In the genomic region with DNA sequence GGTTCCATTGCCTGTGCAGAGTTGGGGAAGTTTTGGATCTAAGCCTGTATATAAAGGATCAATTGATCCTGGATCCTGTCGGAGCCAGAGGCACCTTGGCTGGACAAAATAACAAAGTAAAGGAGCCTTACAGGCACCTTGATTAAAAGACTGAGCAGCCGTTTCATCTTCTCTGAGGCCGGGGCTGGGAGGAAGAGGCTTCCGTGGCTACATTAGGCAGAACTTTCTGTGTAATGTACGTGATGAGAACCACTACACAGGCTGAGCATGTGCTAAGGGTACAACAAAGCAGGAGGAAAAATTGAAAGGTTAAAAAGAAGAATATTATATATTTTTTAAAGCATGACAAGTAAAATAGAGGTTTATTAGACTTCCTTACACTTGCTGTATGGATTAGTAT, we compare ENCODE assay signal across 17 cellular contexts. TPM values are rescaled to one million over a fixed set of nuclear protein-coding genes. Genes with fewer than 3 reads are reported as not detected.
"Had no signal": no experiment of that assay in that cellular context is flagged by ENCODE, and none has a peak within 500 bp of the region (broad histone marks: within the 10 kb centered on the region; RNA-seq: fewer than 3 reads in every experiment).

No MANE protein-coding gene starts in this region.

- ATAC-seq: activated CD4-positive, CD25-positive, alpha-beta regulatory T cell treated with anti-CD3 and anti-CD28 coated beads, Interleukin-2, amount 50 U/mL, for 24 hours; activated CD8-positive, alpha-beta memory T cell treated with anti-CD3 and anti-CD28 coated beads, Interleukin-2, amount 10 ng/mL, durations not matched to agents 7 days and 5 days had no signal

- DNase-seq: activated CD4-positive, alpha-beta T cell treated with anti-CD3 and anti-CD28 coated beads for 48 hours; activated CD8-positive, alpha-beta memory T cell treated with anti-CD3 and anti-CD28 coated beads, Interleukin-2, amount 10 ng/mL, durations not matched to agents 7 days and 5 days; activated effector memory CD4-positive, alpha-beta T cell treated with Interleukin-2 at 50 U/mL for 16 hours; activated naive CD4-positive, alpha-beta T cell; activated T-cell treated with anti-CD3 and anti-CD28 coated beads, Interleukin-2, amount 50 U/mL, for 24 hours; brain microvascular endothelial cell; Kasumi-1; KBM-7; NCI-H1048; NCI-H146; NCI-H187 treated with DMSO at 0.1 percent for 48 hours; NCI-H2081 treated with DMSO at 0.1 percent for 48 hours; NCI-H446; SHP77 treated with DMSO at 0.1 percent for 48 hours had no signal

- H3K36me3 Mint-ChIP-seq: activated CD8-positive, alpha-beta memory T cell treated with anti-CD3 and anti-CD28 coated beads, Interleukin-2, amount 10 ng/mL, durations not matched to agents 7 days and 5 days had no signal

- H3K4me3 Mint-ChIP-seq: activated CD8-positive, alpha-beta memory T cell treated with anti-CD3 and anti-CD28 coated beads, Interleukin-2, amount 10 ng/mL, durations not matched to agents 7 days and 5 days; activated T-cell treated with anti-CD3 and anti-CD28 coated beads, Interleukin-2, amount 50 U/mL, for 24 hours; activated T-helper 1 cell treated with anti-CD3 and anti-CD28 coated beads, Interleukin-12 subunit alpha, Interleukin-12 subunit beta, Interleukin-2, Interleukin-4 antibody, amounts not matched to agents 30 ng/mL and 10 ng/mL and 1 ng/mL, durations not matched to agents 14 hours and 24 hours and 36 hours had no signal

- H3K9me3 Mint-ChIP-seq: activated T-cell treated with anti-CD3 and anti-CD28 coated beads, Interleukin-2, amount 50 U/mL, for 24 hours; activated T-helper 1 cell treated with anti-CD3 and anti-CD28 coated beads, Interleukin-12 subunit alpha, Interleukin-12 subunit beta, Interleukin-2, Interleukin-4 antibody, amounts not matched to agents 30 ng/mL and 10 ng/mL and 1 ng/mL, durations not matched to agents 14 hours and 24 hours and 36 hours had no signal

- H3K27ac Mint-ChIP-seq: activated CD8-positive, alpha-beta memory T cell treated with anti-CD3 and anti-CD28 coated beads, Interleukin-2, amount 10 ng/mL, durations not matched to agents 7 days and 5 days; activated T-cell treated with anti-CD3 and anti-CD28 coated beads, Interleukin-2, amount 50 U/mL, for 24 hours; activated T-helper 1 cell treated with anti-CD3 and anti-CD28 coated beads, Interleukin-12 subunit alpha, Interleukin-12 subunit beta, Interleukin-2, Interleukin-4 antibody, amounts not matched to agents 30 ng/mL and 10 ng/mL and 1 ng/mL, durations not matched to agents 14 hours and 24 hours and 36 hours had no signal

RNA-seq across cellular contexts. Expression of a gene that starts 37.0 kb away (rescaled TPM):
- total RNA-seq: activated CD8-positive, alpha-beta memory T cell treated with anti-CD3 and anti-CD28 coated beads, Interleukin-2, amount 10 ng/mL, durations not matched to agents 7 days and 5 days; cardiac muscle cell had no signal
